Comparison of ENCODE assay signal across 8 cellular contexts in the genomic region with DNA sequence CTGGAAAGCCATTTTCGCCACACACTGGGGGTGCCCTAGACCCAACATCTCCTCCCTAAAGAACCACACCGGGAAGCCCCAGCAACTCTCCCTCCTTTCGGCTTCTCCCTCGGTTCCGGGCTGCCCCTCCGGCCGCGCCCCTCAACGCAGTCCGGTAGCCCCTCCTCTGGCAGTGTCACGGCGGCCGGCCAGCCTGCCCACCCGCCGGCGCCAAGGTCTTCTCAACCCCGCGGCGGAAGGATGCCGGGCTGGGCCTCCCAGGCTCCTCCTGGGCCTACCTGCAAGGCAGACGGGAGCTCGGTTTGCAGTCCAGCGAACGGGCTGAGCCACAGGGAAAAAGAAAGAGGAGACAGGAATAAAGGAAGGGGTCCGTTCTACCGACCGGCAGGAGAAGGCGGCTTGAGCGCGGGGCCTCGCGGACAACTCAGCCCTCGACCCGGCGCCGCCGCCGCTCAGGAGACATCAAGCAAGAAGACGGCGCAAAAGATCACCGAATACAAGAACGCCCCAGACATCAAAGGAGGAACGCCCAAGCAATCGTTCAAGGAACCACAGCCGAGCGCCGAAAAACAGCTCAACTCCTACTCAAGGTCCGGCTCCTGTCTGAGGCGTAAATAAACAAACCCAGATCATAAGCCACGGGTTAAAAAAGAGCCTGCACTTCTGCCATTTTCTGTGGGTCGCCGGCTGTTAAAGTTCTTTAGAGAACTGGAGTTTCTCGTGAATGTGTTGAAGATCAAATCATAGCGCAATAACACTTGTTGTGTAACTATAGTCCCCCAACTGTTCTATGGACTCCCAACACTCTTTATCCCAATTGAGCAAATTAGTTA. TPM values are rescaled to one million over a fixed set of nuclear protein-coding genes. Genes with fewer than 3 reads are reported as not detected.
DNase-seq lines count a peak whose midpoint lies in the region; ATAC-seq and TF ChIP-seq lines count a peak whose summit lies in the region.

A gene with protein sequence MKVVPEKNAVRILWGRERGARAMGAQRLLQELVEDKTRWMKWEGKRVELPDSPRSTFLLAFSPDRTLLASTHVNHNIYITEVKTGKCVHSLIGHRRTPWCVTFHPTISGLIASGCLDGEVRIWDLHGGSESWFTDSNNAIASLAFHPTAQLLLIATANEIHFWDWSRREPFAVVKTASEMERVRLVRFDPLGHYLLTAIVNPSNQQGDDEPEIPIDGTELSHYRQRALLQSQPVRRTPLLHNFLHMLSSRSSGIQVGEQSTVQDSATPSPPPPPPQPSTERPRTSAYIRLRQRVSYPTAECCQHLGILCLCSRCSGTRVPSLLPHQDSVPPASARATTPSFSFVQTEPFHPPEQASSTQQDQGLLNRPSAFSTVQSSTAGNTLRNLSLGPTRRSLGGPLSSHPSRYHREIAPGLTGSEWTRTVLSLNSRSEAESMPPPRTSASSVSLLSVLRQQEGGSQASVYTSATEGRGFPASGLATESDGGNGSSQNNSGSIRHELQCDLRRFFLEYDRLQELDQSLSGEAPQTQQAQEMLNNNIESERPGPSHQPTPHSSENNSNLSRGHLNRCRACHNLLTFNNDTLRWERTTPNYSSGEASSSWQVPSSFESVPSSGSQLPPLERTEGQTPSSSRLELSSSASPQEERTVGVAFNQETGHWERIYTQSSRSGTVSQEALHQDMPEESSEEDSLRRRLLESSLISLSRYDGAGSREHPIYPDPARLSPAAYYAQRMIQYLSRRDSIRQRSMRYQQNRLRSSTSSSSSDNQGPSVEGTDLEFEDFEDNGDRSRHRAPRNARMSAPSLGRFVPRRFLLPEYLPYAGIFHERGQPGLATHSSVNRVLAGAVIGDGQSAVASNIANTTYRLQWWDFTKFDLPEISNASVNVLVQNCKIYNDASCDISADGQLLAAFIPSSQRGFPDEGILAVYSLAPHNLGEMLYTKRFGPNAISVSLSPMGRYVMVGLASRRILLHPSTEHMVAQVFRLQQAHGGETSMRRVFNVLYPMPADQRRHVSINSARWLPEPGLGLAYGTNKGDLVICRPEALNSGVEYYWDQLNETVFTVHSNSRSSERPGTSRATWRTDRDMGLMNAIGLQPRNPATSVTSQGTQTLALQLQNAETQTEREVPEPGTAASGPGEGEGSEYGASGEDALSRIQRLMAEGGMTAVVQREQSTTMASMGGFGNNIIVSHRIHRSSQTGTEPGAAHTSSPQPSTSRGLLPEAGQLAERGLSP (N-terminal part only) (minus strand): TSS at position 474 of the 833 bp plus-strand sequence. CDS start 45,643 bp downstream, outside the sequence.

- peaks cover 25% of the 10 kb centered on the region for H3K4me1 Mint-ChIP-seq in T-helper 1 cell treated with Interleukin-12 subunit alpha and Interleukin-12 subunit beta and Interleukin-4 antibody, amounts not matched to agents 30 μg/mL and 1 μg/mL, for 36 hours (ENCODE audit: low read depth)

- ATAC-seq in HG02852 (IDR thresholded peaks at IDR 0.05; ENCODE audit: unreplicated experiment) = peak; percentile 72
- ATAC-seq in left ventricle myocardium superior = peak; percentile 92

- H3K9me3 ChIP-seq in prostate gland = no peaks in the 10 kb centered on the region

- no peaks in the 10 kb centered on the region for H3K36me3 ChIP-seq in prostate gland

- H3K9me3 Mint-ChIP-seq in T-helper 1 cell treated with Interleukin-12 subunit alpha and Interleukin-12 subunit beta and Interleukin-4 antibody, amounts not matched to agents 30 μg/mL and 1 μg/mL, for 36 hours = no peaks in the 10 kb centered on the region

- peak within 1 kb of the TSS; percentile 89 for H3K27ac Mint-ChIP-seq in T-helper 1 cell treated with Interleukin-12 subunit alpha and Interleukin-12 subunit beta and Interleukin-4 antibody, amounts not matched to agents 30 μg/mL and 1 μg/mL, for 36 hours

- whole genome bisulfite sequencing in prostate gland = 1% methylated on average over 53 of the region's 54 CpGs

- no peaks in the 10 kb centered on the region for H3K27me3 Mint-ChIP-seq in T-helper 1 cell treated with Interleukin-12 subunit alpha and Interleukin-12 subunit beta and Interleukin-4 antibody, amounts not matched to agents 30 μg/mL and 1 μg/mL, for 36 hours (ENCODE audit: low read depth)

- H3K4me1 ChIP-seq in prostate gland (replicated peaks) = peaks cover 5% of the 10 kb centered on the region

- DNase-seq in GM13976 (ENCODE audit: low spot score) (peak; percentile 89), NCI-H146 treated with DMSO at 0.1 percent for 48 hours (lab: John Stamatoyannopoulos, UW; ENCODE audit: unreplicated experiment) (peak; percentile 83), amygdala (lab: John Stamatoyannopoulos, UW) (peak; percentile 14 to 95 (median 81)), left ventricle myocardium superior (peak; percentile 87), prostate gland (ENCODE audit: low spot score) (peak; percentile 89), ureter (ENCODE audit: low spot score) (peak; percentile 86)

- peak within 1 kb of the TSS; percentile 84 to 89 for H3K4me3 ChIP-seq in prostate gland

- intact Hi-C loops in left ventricle myocardium superior (cut with micrococcal nuclease) = no loop called here
- intact Hi-C loops in prostate gland (cut with DNase I) = no loop called here

- H3K27ac ChIP-seq in prostate gland = peak within 1 kb of the TSS; percentile 80 to 83

- TF ChIP-seq POLR2A in prostate gland (IDR thresholded peaks at IDR 0.05) = peak; percentile 65

- H3K36me3 Mint-ChIP-seq in T-helper 1 cell treated with Interleukin-12 subunit alpha and Interleukin-12 subunit beta and Interleukin-4 antibody, amounts not matched to agents 30 μg/mL and 1 μg/mL, for 36 hours (ENCODE audit: low read depth) = peaks cover 11% of the 10 kb centered on the region

- in situ Hi-C loops in GM13976 (cut with MboI; ENCODE audit: low sequenced_read_pairs, unreplicated experiment) = no loop called here

- no peaks in the 10 kb centered on the region for H3K27me3 ChIP-seq in prostate gland (replicated peaks; ENCODE audit: insufficient read depth)

- H3K4me3 Mint-ChIP-seq in T-helper 1 cell treated with Interleukin-12 subunit alpha and Interleukin-12 subunit beta and Interleukin-4 antibody, amounts not matched to agents 30 μg/mL and 1 μg/mL, for 36 hours = peak within 1 kb of the TSS; percentile 97

- no peak for TF ChIP-seq CTCF in GM13976 (IDR thresholded peaks at IDR 0.05; ENCODE audit: borderline replicate concordance, control extremely low read depth, extremely low read depth, insufficient read depth, missing control alignments)
- peak in 1 of 4 experiments; percentile 14 for TF ChIP-seq CTCF in prostate gland (IDR thresholded peaks at IDR 0.05)

RNA-seq across cellular contexts. Expression of the gene that starts here (rescaled TPM):
- total RNA-seq in left ventricle myocardium superior = 14.7 TPM
- total RNA-seq in prostate gland = 10 to 100 TPM; 56.2 to 60.7 TPM
- 56.0 TPM for total RNA-seq in ureter

Comparison
In these comparisons a context has a peak if more than half of its experiments do, and no peak if none do; other contexts are left out.
1. Peak in every context shown above with its lines: DNase-seq, ATAC-seq, H3K4me3 ChIP-seq and H3K27ac ChIP-seq.